Comparison of ENCODE assay signal across 17 cellular contexts in the genomic region with DNA sequence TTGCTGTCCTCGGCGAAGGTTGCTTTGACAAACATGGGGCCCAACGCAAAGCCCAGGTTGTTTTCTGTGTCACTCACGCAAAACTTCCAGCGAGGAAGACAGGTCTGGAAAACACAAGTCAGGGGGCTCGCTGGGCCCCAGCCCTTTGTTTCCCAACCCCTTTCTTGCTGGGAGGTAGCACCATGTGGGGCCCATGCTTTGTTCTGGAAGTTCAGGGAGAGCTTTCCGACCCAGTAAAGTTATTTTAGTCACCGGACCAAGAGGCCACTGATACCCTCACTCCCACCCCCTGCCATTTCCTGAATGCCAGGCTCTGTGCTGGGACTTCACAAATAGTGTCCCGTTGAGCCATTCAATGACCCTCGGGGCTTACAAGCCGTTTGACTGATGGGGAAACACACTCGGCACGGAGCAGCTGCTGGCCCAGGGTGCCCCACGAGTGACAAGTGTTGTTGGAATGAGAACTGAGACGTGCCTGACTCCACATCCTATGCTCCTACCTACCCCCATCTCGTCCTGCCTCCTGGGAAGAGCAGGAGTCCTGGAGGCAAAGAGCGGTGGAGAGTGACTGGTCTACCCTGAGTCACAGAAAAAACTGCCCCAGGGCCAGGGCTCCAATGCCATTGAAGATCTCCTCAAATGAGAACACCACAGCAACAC. TPM values are rescaled to one million over a fixed set of nuclear protein-coding genes. Genes with fewer than 3 reads are reported as not detected.
DNase-seq lines count a peak whose midpoint lies in the region; ATAC-seq and TF ChIP-seq lines count a peak whose summit lies in the region.
"Had no signal": no experiment of that assay in that cellular context is flagged by ENCODE, and none has a peak within 500 bp of the region (broad histone marks: within the 10 kb centered on the region; RNA-seq: fewer than 3 reads in every experiment).

No MANE protein-coding gene starts in this region.

- no peak for TF ChIP-seq CTCF in WTC11 (IDR thresholded peaks at IDR 0.05)
- TF ChIP-seq CTCF in heart right ventricle (IDR thresholded peaks at IDR 0.05): no peak
- no peak for TF ChIP-seq CTCF in smooth muscle cell (IDR thresholded peaks at IDR 0.05; ENCODE audit: borderline replicate concordance, insufficient read depth, poor library complexity, severe bottlenecking)

- H3K4me2 ChIP-seq in smooth muscle cell: no peak overlapping the region

- peaks cover 0 to 100% (median 33%) of the 10 kb centered on the region in 9 donors for H3K36me3 ChIP-seq in heart right ventricle
- H3K36me3 ChIP-seq in smooth muscle cell (ENCODE audit: low read depth): no peaks in the 10 kb centered on the region

- H4K20me1 ChIP-seq in smooth muscle cell (ENCODE audit: low read depth): peaks cover 21% of the 10 kb centered on the region

- peaks cover 0 to 36% (median 15%) of the 10 kb centered on the region in 9 donors for H3K4me1 ChIP-seq in heart right ventricle
- peaks cover 13% of the 10 kb centered on the region for H3K4me1 ChIP-seq in smooth muscle cell (ENCODE audit: low read depth)
- H3K4me1 ChIP-seq: gastrocnemius medialis, spleen had no signal

- intact Hi-C loops in heart right ventricle (cut with DNase I): loop anchor here in 3 of 10 donors (10.0 kb wide), 3 partner anchors 357 to 427 kb away; a partner anchor contains a TSS

- peak overlapping the region in 8 of 10 donors; percentile 15 to 76 (median 53) for H3K27ac ChIP-seq in heart right ventricle
- peak overlapping the region; percentile 47 for H3K27ac ChIP-seq in smooth muscle cell (ENCODE audit: low read depth)
- H3K27ac ChIP-seq: gastrocnemius medialis, spleen had no signal

- no peak overlapping the region for H2AFZ ChIP-seq in smooth muscle cell (ENCODE audit: low read depth)

- H3K27me3 Mint-ChIP-seq in activated naive CD4-positive, alpha-beta T cell treated with anti-CD3 and anti-CD28 coated beads, Interleukin-2, amount 50 U/mL, for 24 hours: no peaks in the 10 kb centered on the region
- H3K27me3 Mint-ChIP-seq in WTC11 (ENCODE audit: low read depth): no peaks in the 10 kb centered on the region
- H3K27me3 Mint-ChIP-seq: activated naive CD4-positive, alpha-beta T cell treated with anti-CD3 and anti-CD28 coated beads, Interleukin-2, amount 10 ng/mL, durations not matched to agents 7 days and 5 days had no signal

- WGBS in heart right ventricle, 2 donors: 75 to 80% methylated on average over 17 of the region's 17 CpGs
- WGBS in smooth muscle cell (ENCODE audit: low lambda C conversion rate): 69% methylated on average over 17 of the region's 17 CpGs

- H3K4me3 Mint-ChIP-seq in activated naive CD4-positive, alpha-beta T cell treated with anti-CD3 and anti-CD28 coated beads, Interleukin-2, amount 50 U/mL, for 24 hours: no peak overlapping the region
- H3K4me3 Mint-ChIP-seq in WTC11: no peak overlapping the region
- H3K4me3 Mint-ChIP-seq: activated naive CD4-positive, alpha-beta T cell treated with anti-CD3 and anti-CD28 coated beads, Interleukin-2, amount 10 ng/mL, durations not matched to agents 7 days and 5 days; natural killer cell had no signal

- POLR2A ChIA-PET in WTC11 (lab: Charles Lee): no interaction called here

- CTCF ChIA-PET in WTC11 (lab: Charles Lee): interaction anchor here (0.9 to 2.4 kb wide), 6 partner anchors 17 to 132 kb away, joined by 3 to 12 read pairs (median 8); no protein-coding TSS in a partner anchor

- no peak overlapping the region for H3K9ac ChIP-seq in smooth muscle cell (ENCODE audit: low read depth)

- no peaks in the 10 kb centered on the region for H3K9me3 Mint-ChIP-seq in activated naive CD4-positive, alpha-beta T cell treated with anti-CD3 and anti-CD28 coated beads, Interleukin-2, amount 50 U/mL, for 24 hours
- H3K9me3 Mint-ChIP-seq in WTC11: no peaks in the 10 kb centered on the region
- H3K9me3 Mint-ChIP-seq: activated naive CD4-positive, alpha-beta T cell treated with anti-CD3 and anti-CD28 coated beads, Interleukin-2, amount 10 ng/mL, durations not matched to agents 7 days and 5 days; natural killer cell had no signal

- no peak for DNase-seq in activated naive CD4-positive, alpha-beta T cell treated with Interleukin-2 at 50 U/mL for 16 hours
- DNase-seq in WTC11 (ENCODE audit: low spot score) (no peak), heart right ventricle (no peak), smooth muscle cell (lab: John Stamatoyannopoulos, UW; ENCODE audit: unreplicated experiment) (no peak), NCI-H774 (lab: John Stamatoyannopoulos, UW) (no peak), NCI-H2107 treated with DMSO at 0.1 percent for 48 hours (lab: John Stamatoyannopoulos, UW; ENCODE audit: unreplicated experiment) (no peak)
- DNase-seq: activated naive CD4-positive, alpha-beta T cell treated with anti-CD3 and anti-CD28 coated beads, Interleukin-2, amount 10 ng/mL, durations not matched to agents 7 days and 5 days; DMS53; gastrocnemius medialis; kidney; MM.1S; natural killer cell; OCI-M1; spleen; T-helper 2 cell had no signal

- peaks cover 6% of the 10 kb centered on the region for H3K36me3 Mint-ChIP-seq in activated naive CD4-positive, alpha-beta T cell treated with anti-CD3 and anti-CD28 coated beads, Interleukin-2, amount 50 U/mL, for 24 hours
- H3K36me3 Mint-ChIP-seq in WTC11: peaks cover 11% of the 10 kb centered on the region
- H3K36me3 Mint-ChIP-seq: natural killer cell had no signal

- H3K27ac Mint-ChIP-seq in activated naive CD4-positive, alpha-beta T cell treated with anti-CD3 and anti-CD28 coated beads, Interleukin-2, amount 50 U/mL, for 24 hours: peak overlapping the region; percentile 30
- H3K27ac Mint-ChIP-seq in WTC11: 0 out of 2 replicates have a peak overlapping the region, but pooled peaks have one; percentile 36
- H3K27ac Mint-ChIP-seq: activated naive CD4-positive, alpha-beta T cell treated with anti-CD3 and anti-CD28 coated beads, Interleukin-2, amount 10 ng/mL, durations not matched to agents 7 days and 5 days had no signal

- no peaks in the 10 kb centered on the region for H3K27me3 ChIP-seq in heart right ventricle
- no peaks in the 10 kb centered on the region for H3K27me3 ChIP-seq in smooth muscle cell (ENCODE audit: low read depth)
- H3K27me3 ChIP-seq: gastrocnemius medialis, spleen had no signal

- no peaks in the 10 kb centered on the region for H3F3A ChIP-seq in smooth muscle cell (ENCODE audit: low read depth)

- ATAC-seq in WTC11 (no peak), heart right ventricle (no peak), GM19035 (IDR thresholded peaks at IDR 0.05; ENCODE audit: unreplicated experiment) (no peak)
- ATAC-seq: gastrocnemius medialis had no signal

- no peaks in the 10 kb centered on the region for H3K4me1 Mint-ChIP-seq in activated naive CD4-positive, alpha-beta T cell treated with anti-CD3 and anti-CD28 coated beads, Interleukin-2, amount 50 U/mL, for 24 hours
- H3K4me1 Mint-ChIP-seq in WTC11: peaks cover 14% of the 10 kb centered on the region
- H3K4me1 Mint-ChIP-seq: activated naive CD4-positive, alpha-beta T cell treated with anti-CD3 and anti-CD28 coated beads, Interleukin-2, amount 10 ng/mL, durations not matched to agents 7 days and 5 days had no signal

- no peaks in the 10 kb centered on the region for H3K79me2 ChIP-seq in smooth muscle cell (ENCODE audit: low read depth)

- H3K9me3 ChIP-seq in heart right ventricle: no peaks in the 10 kb centered on the region
- H3K9me3 ChIP-seq in smooth muscle cell (replicated peaks; ENCODE audit: low read depth): no peaks in the 10 kb centered on the region
- H3K9me3 ChIP-seq: gastrocnemius medialis, spleen had no signal

- no peak overlapping the region for H3K4me3 ChIP-seq in heart right ventricle
- H3K4me3 ChIP-seq in smooth muscle cell: no peak overlapping the region
- H3K4me3 ChIP-seq: gastrocnemius medialis, spleen had no signal

TF ChIP-seq in WTC11, 78 proteins besides CTCF, POLR2A, EP300 and RAD21:
- no peak for TF ChIP-seq ELF4 (CRISPR knock-in tag; IDR thresholded peaks at IDR 0.05; ENCODE audit: low read depth)
- no peak for TF ChIP-seq FOXK1 (CRISPR knock-in tag; IDR thresholded peaks at IDR 0.05)
- no peak for TF ChIP-seq ZNF219 (CRISPR knock-in tag; IDR thresholded peaks at IDR 0.05; ENCODE audit: borderline replicate concordance)
- TF ChIP-seq, protein P1, sequence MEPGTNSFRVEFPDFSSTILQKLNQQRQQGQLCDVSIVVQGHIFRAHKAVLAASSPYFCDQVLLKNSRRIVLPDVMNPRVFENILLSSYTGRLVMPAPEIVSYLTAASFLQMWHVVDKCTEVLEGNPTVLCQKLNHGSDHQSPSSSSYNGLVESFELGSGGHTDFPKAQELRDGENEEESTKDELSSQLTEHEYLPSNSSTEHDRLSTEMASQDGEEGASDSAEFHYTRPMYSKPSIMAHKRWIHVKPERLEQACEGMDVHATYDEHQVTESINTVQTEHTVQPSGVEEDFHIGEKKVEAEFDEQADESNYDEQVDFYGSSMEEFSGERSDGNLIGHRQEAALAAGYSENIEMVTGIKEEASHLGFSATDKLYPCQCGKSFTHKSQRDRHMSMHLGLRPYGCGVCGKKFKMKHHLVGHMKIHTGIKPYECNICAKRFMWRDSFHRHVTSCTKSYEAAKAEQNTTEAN (CRISPR knock-in tag; IDR thresholded peaks at IDR 0.05): no peak
- TF ChIP-seq, protein P2, sequence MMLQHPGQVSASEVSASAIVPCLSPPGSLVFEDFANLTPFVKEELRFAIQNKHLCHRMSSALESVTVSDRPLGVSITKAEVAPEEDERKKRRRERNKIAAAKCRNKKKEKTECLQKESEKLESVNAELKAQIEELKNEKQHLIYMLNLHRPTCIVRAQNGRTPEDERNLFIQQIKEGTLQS (CRISPR knock-in tag; conservative IDR thresholded peaks at IDR 0.05): no peak
- no peak for TF ChIP-seq ZNF416 (CRISPR knock-in tag; IDR thresholded peaks at IDR 0.05)
- TF ChIP-seq SMAD4 (CRISPR knock-in tag; IDR thresholded peaks at IDR 0.05): no peak
- TF ChIP-seq TEAD4 (CRISPR knock-in tag; IDR thresholded peaks at IDR 0.05): no peak

RNA-seq across cellular contexts. Expression of a gene that starts 52.0 kb away (rescaled TPM):
- total RNA-seq in WTC11 (2021) (40.6 to 45.0 TPM (median 42.0 TPM) in 3 replicates), heart right ventricle (10 to 100 TPM; 30.6 to 81.8 (median 53.1) TPM), smooth muscle cell (63.8 and 129 TPM in 2 replicates)
- polyA plus RNA-seq in heart right ventricle (10 to 100 TPM; 41.4 to 44.7 TPM), smooth muscle cell (101 and 108 TPM in 2 replicates)
